In genomic region chr10:67036808-67037207, GRCh38 we compare ENCODE assay signal across 20 cellular contexts.
"Had no signal": no experiment of that assay in that cellular context is flagged by ENCODE, and none has a peak within 500 bp of the region (broad histone marks: within the 10 kb centered on the region; RNA-seq: fewer than 3 reads in every experiment).

No MANE protein-coding gene starts in this region.

- DNase-seq: activated B cell treated with CpG ODN at 0.5 μM for 24 hours; activated CD4-positive, alpha-beta memory T cell treated with anti-CD3 and anti-CD28 coated beads for 36 hours; activated CD4-positive, alpha-beta T cell treated with anti-CD3 and anti-CD28 coated beads for 4 hours; activated gamma-delta T cell treated with Interleukin-2 at 50 U/mL for 16 hours; activated T-cell treated with anti-CD3 and anti-CD28 coated beads for 4 hours; adrenal gland; cerebellar nuclear complex; cortex of kidney; effector CD8-positive, alpha-beta T cell; esophagus squamous epithelium; left colon; lower lobe of right lung; natural killer cell; pancreas; stimulated activated CD4-positive, alpha-beta T cell treated with anti-CD3 and anti-CD28 coated beads, Interleukin-12 subunit alpha, Interleukin-12 subunit beta, amount 100 ng/mL, for 4 hours; stimulated activated CD4-positive, alpha-beta T cell treated with anti-CD3 and anti-CD28 coated beads, Interleukin-1b, Interleukin-23, amount 100 ng/mL, for 48 hours; stimulated activated CD8-positive, alpha-beta memory T cell treated with anti-CD3 and anti-CD28 coated beads, Interleukin-4, amount 100 ng/mL, for 48 hours; stimulated activated naive CD4-positive, alpha-beta T cell had no signal

- H3K4me1 ChIP-seq: adrenal gland, esophagus squamous epithelium, lower lobe of right lung, pancreas had no signal

- H3K27ac ChIP-seq: adrenal gland, esophagus squamous epithelium, lower lobe of right lung, pancreas had no signal

- H3K9me3 ChIP-seq: adrenal gland, esophagus squamous epithelium, lower lobe of right lung, pancreas had no signal

- H3K36me3 ChIP-seq: adrenal gland, esophagus squamous epithelium, lower lobe of right lung, pancreas had no signal

- H3K4me3 ChIP-seq: adrenal gland, esophagus squamous epithelium, lower lobe of right lung, pancreas had no signal

- FAIRE-seq: astrocyte, bronchial epithelial cell, pancreas had no signal

- H3K27me3 ChIP-seq: adrenal gland, esophagus squamous epithelium, pancreas had no signal
